ENCODE assay signal across 9 cellular contexts in the genomic region with DNA sequence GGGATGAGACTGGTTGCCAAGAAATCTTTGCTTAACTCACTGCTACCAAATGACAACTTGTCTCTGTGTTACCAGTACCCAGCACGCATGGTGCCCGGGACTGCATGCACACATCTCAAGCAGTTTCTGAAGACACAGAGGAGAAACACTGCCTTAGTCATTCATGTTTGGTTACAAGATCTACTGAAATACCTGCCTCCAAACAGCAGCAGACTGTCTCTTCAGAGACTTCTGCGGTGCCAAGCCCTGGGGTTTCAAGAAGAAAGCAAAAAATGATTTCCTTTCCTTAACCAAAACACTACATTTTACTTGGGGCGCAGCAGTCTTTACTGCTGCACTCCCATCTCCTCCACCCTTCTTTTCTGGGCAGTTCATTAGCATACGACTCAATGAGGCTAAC. TPM values are rescaled to one million over a fixed set of nuclear protein-coding genes. Genes with fewer than 3 reads are reported as not detected.
DNase-seq lines count a peak whose midpoint lies in the region; ATAC-seq, FAIRE-seq and TF ChIP-seq lines count a peak whose summit lies in the region.
"Had no signal": no experiment of that assay in that cellular context is flagged by ENCODE, and none has a peak within 500 bp of the region (broad histone marks: within the 10 kb centered on the region; RNA-seq: fewer than 3 reads in every experiment).

No MANE protein-coding gene starts in this region.

- ATAC-seq in upper lobe of left lung (ENCODE audit: low FRiP score in 2 of 2): no peak
- ATAC-seq in GM21528 (IDR thresholded peaks at IDR 0.05; ENCODE audit: low FRiP score, unreplicated experiment): no peak

- H3K4me1 ChIP-seq in astrocyte (ENCODE audit: insufficient read depth, low read length): peaks cover 23% of the 10 kb centered on the region
- peaks cover 21 to 39% of the 10 kb centered on the region in 2 donors for H3K4me1 ChIP-seq in mucosa of rectum (ENCODE audit: control insufficient read depth in 2 of 2, insufficient read depth in 2 of 2, low read length in 2 of 2)
- peaks cover 33 to 71% (median 34%) of the 10 kb centered on the region in 4 donors for H3K4me1 ChIP-seq in upper lobe of left lung

- H3K27ac Mint-ChIP-seq in astrocyte (ENCODE audit: unreplicated experiment): peak overlapping the region; percentile 48

- H3K36me3 ChIP-seq in astrocyte (ENCODE audit: insufficient read depth, low read length): no peaks in the 10 kb centered on the region
- peaks cover 0 to 2% of the 10 kb centered on the region in 2 donors for H3K36me3 ChIP-seq in mucosa of rectum (ENCODE audit: control insufficient read depth in 2 of 2, insufficient read depth in 2 of 2, low read length in 2 of 2)
- peaks cover 0 to 6% (median 0%) of the 10 kb centered on the region in 4 donors for H3K36me3 ChIP-seq in upper lobe of left lung

- DNase-seq in activated gamma-delta T cell treated with Interleukin-2 at 50 U/mL for 16 hours (peak; percentile 53), activated gamma-delta T cell (lab: John Stamatoyannopoulos, UW) (no peak), astrocyte (ENCODE audit: low read depth) (no peak), upper lobe of left lung (no peak), HT-29 (ENCODE audit: low spot score) (no peak)
- no peak for DNase-seq in activated CD4-positive, CD25-positive, alpha-beta regulatory T cell (lab: John Stamatoyannopoulos, UW)
- DNase-seq: NCI-H1417 had no signal

- H3K4me3 ChIP-seq in astrocyte (ENCODE audit: insufficient read depth, low read depth, low read length) (peak overlapping the region; percentile 8), mucosa of rectum (ENCODE audit: low read length in 2 of 2) (peak overlapping the region in 1 of 2 donors; percentile 67), upper lobe of left lung (peak overlapping the region in 1 of 4 donors; percentile 97)

- no peaks in the 10 kb centered on the region for H3K36me3 Mint-ChIP-seq in astrocyte (ENCODE audit: low read depth, unreplicated experiment)

- peaks cover 92% of the 10 kb centered on the region for H3K79me2 ChIP-seq in astrocyte (ENCODE audit: insufficient read depth, low read length)

- peak overlapping the region; percentile 100 for H3K4me3 Mint-ChIP-seq in astrocyte (ENCODE audit: unreplicated experiment)

- TF ChIP-seq CTCF in astrocyte (IDR thresholded peaks at IDR 0.05; ENCODE audit: insufficient read depth, low read depth, low read length) (no peak), upper lobe of left lung (IDR thresholded peaks at IDR 0.05) (no peak)

- peaks cover 79% of the 10 kb centered on the region for H4K20me1 ChIP-seq in astrocyte (ENCODE audit: insufficient read depth, low read length)

- H3K27me3 Mint-ChIP-seq in astrocyte (ENCODE audit: low read depth, unreplicated experiment): no peaks in the 10 kb centered on the region

- H3K9me3 ChIP-seq in astrocyte (ENCODE audit: insufficient read depth, low read depth, low read length) (no peaks in the 10 kb centered on the region), mucosa of rectum (ENCODE audit: control insufficient read depth in 2 of 2, low read length in 2 of 2) (no peaks in the 10 kb centered on the region), upper lobe of left lung (no peaks in the 10 kb centered on the region)

- FAIRE-seq in astrocyte (lab: Jason Lieb, UNC): no peak

- H3K27me3 ChIP-seq in astrocyte (ENCODE audit: insufficient read depth, low read length): no peaks in the 10 kb centered on the region
- H3K27me3 ChIP-seq in mucosa of rectum (ENCODE audit: control insufficient read depth in 2 of 2, insufficient read depth in 2 of 2, low read length in 2 of 2): no peaks in the 10 kb centered on the region
- H3K27me3 ChIP-seq in upper lobe of left lung: no peaks in the 10 kb centered on the region

- peaks cover 23% of the 10 kb centered on the region for H3K4me1 Mint-ChIP-seq in astrocyte (ENCODE audit: low read depth, unreplicated experiment)

- H2AFZ ChIP-seq in astrocyte (ENCODE audit: low read depth, low read length): no peak overlapping the region

- TF ChIP-seq EP300 in upper lobe of left lung (IDR thresholded peaks at IDR 0.05): no peak

- no peak for TF ChIP-seq POLR2A in upper lobe of left lung (IDR thresholded peaks at IDR 0.05)

- H3K27ac ChIP-seq in astrocyte (ENCODE audit: low read depth, low read length) (peak overlapping the region; percentile 32), mucosa of rectum (ENCODE audit: low read depth in 2 of 2, low read length in 2 of 2) (peak overlapping the region; percentile 25 to 44), upper lobe of left lung (peak overlapping the region; percentile 33 to 58 (median 38))

- no peaks in the 10 kb centered on the region for H3K9me3 Mint-ChIP-seq in astrocyte (ENCODE audit: unreplicated experiment)

- peak overlapping the region; percentile 98 for H3K4me2 ChIP-seq in astrocyte (ENCODE audit: low read length)

- peak overlapping the region; percentile 90 for H3K9ac ChIP-seq in astrocyte (ENCODE audit: low read length)
- peak overlapping the region; percentile 17 to 19 for H3K9ac ChIP-seq in mucosa of rectum (ENCODE audit: low read depth in 1 of 2, low read length in 2 of 2)

- WGBS in upper lobe of left lung, 2 donors: 37 to 52% methylated on average over 5 of the region's 5 CpGs

RNA-seq across cellular contexts. Expression of a gene that starts 4.2 kb away (rescaled TPM):
- total RNA-seq in astrocyte (129 and 153 TPM in 2 replicates), upper lobe of left lung (100 to 1,000 TPM in 3 of 6 donors, 10 to 100 TPM in 3; 81.1 to 194 (median 103) TPM)
- total RNA-seq in HT-29 (2014; rRNA removed; shearing (Covaris generic)): 114 and 116 TPM in 2 replicates

RNA-seq across cellular contexts. Expression of a gene that starts 58.7 kb away (rescaled TPM):
- total RNA-seq in astrocyte: 78.8 and 80.8 TPM in 2 replicates
- total RNA-seq in upper lobe of left lung: 10 to 100 TPM in 4 of 6 donors, 1 to 10 TPM in 1, not detected in 1; 8.6 to 38.9 (median 21.0) TPM
- 345 and 406 TPM in 2 replicates for total RNA-seq in HT-29 (2014; rRNA removed; shearing (Covaris generic))
